12 cellular contexts compared by ENCODE assay signal in the genomic region with DNA sequence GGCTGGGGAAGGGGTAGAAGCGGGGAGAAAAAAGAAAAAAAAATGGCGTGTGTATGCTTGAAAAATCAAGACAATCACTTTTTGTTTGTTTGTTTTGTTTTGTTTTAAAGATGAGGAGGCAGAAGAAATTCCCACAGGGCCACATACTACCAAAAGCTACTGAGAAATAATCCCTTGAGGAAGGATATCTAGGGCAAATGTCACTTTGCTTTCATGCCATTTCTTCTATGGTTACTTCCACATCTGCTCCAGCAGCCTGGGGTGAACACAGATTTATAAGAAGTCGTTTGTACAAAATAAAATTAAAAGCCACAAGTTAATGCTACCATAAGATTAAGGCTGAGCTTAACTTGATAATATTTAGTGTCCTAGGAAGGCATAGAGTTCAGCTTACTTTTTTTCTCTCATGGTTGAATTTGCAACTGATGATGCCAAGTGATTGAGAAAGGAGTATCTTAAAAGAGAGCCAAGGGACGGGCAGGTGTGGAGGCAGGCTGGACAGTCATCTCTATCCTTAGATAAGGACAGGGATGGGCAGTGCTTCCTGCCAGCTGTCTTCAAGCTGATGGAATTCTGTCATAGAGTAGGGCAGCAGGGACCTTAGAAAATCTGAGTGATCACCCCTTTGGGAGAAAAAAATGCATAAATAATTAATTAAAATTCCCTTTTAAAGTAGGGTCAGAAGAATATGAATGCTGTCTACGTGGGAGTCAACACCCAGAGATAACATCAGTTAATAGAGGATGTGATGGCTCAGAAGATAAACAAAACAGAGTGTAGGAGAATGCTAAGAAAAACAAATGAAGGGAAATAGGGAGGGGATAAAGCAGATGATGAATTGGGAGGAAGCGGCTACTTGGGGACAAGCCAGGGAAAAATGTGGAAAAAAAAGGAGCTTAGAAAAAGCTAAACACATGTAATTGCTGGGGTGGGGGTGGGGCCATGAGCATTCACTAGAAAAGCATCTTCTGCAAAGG. TPM values are rescaled to one million over a fixed set of nuclear protein-coding genes. Genes with fewer than 3 reads are reported as not detected.
DNase-seq lines count a peak whose midpoint lies in the region; ATAC-seq, FAIRE-seq and TF ChIP-seq lines count a peak whose summit lies in the region.
"Had no signal": no experiment of that assay in that cellular context is flagged by ENCODE, and none has a peak within 500 bp of the region (broad histone marks: within the 10 kb centered on the region; RNA-seq: fewer than 3 reads in every experiment).

No MANE protein-coding gene starts in this region.

- no peaks in the 10 kb centered on the region for H4K20me1 ChIP-seq in endothelial cell of umbilical vein (replicated peaks; ENCODE audit: control insufficient read depth, extremely low read depth, insufficient read depth, low read length)

- H3K27me3 ChIP-seq in endothelial cell of umbilical vein (ENCODE audit: control insufficient read depth in 2 of 2, insufficient read depth in 2 of 2, low read length in 2 of 2) (peaks cover 26 to 40% of the 10 kb centered on the region in 2 experiments), psoas muscle (ENCODE audit: insufficient read depth in 3 of 3, low read length in 2 of 3) (no peaks in the 10 kb centered on the region)
- H3K27me3 ChIP-seq: testis had no signal

- H3K4me3 ChIP-seq in endothelial cell of umbilical vein (replicated peaks in 1 of 3; ENCODE audit: insufficient read depth in 1 of 3, low read depth in 1 of 3, low read length in 3 of 3), result no peak overlapping the region
- H3K4me3 ChIP-seq in psoas muscle, result no peak overlapping the region
- H3K4me3 ChIP-seq: testis had no signal

- intact Hi-C loops in endothelial cell of umbilical vein (cut with micrococcal nuclease) (loop anchor here (1.0 kb wide), 1 partner anchor 56 kb away; no protein-coding TSS in a partner anchor), psoas muscle (cut with DNase I) (no loop called here)

- WGBS in psoas muscle, 3 donors, result 40 to 44% (median 43%) methylated on average over 6 of the region's 6 CpGs

- H3K9me3 ChIP-seq in endothelial cell of umbilical vein (replicated peaks; ENCODE audit: control insufficient read depth, insufficient read depth, low read length) (no peaks in the 10 kb centered on the region), psoas muscle (no peaks in the 10 kb centered on the region)
- H3K9me3 ChIP-seq: testis had no signal

- peak; percentile 71 for DNase-seq in DMS53 (lab: John Stamatoyannopoulos, UW)
- peak; percentile 40 for DNase-seq in NCI-H226
- DNase-seq in endothelial cell of umbilical vein (ENCODE audit: low read depth, low spot score), result peak; percentile 87
- DNase-seq in psoas muscle, result peak in 1 of 2 donors; percentile 74
- no peak for DNase-seq in NCI-H446 treated with DMSO at 0.1 percent for 48 hours (lab: John Stamatoyannopoulos, UW)
- no peak for DNase-seq in SK-N-DZ (ENCODE audit: low spot score)
- DNase-seq: DMS79 treated with DMSO at 0.1 percent for 48 hours, KBM-7, testis had no signal

- H3K9ac ChIP-seq in endothelial cell of umbilical vein (replicated peaks; ENCODE audit: extremely low read depth, insufficient read depth, low read length), result no peak overlapping the region

- H3K27ac ChIP-seq in endothelial cell of umbilical vein (ENCODE audit: insufficient read depth, low read depth, low read length) (no peak overlapping the region), psoas muscle (peak overlapping the region; percentile 65)
- H3K27ac ChIP-seq: testis had no signal

- no peaks in the 10 kb centered on the region for H3K36me3 ChIP-seq in endothelial cell of umbilical vein (ENCODE audit: control insufficient read depth in 2 of 2, extremely low read depth in 1 of 2, insufficient read depth in 2 of 2, low read length in 2 of 2)
- no peaks in the 10 kb centered on the region for H3K36me3 ChIP-seq in psoas muscle (ENCODE audit: insufficient read depth in 1 of 2, low read depth in 1 of 2)

- peak overlapping the region; percentile 42 for H3K4me2 ChIP-seq in endothelial cell of umbilical vein (ENCODE audit: insufficient read depth, low read length)

- no peak overlapping the region for H2AFZ ChIP-seq in endothelial cell of umbilical vein (ENCODE audit: low read depth, low read length)

- H3K9me1 ChIP-seq in endothelial cell of umbilical vein (replicated peaks; ENCODE audit: control insufficient read depth, extremely low read depth, insufficient read depth, low read length), result no peaks in the 10 kb centered on the region

- BruUV-seq in endothelial cell of umbilical vein (replicated peaks; lab: Mats Ljungman, UMichigan), result no TSS peak

- peak; percentile 94 to 99 (median 96) for ATAC-seq in psoas muscle
- no peak for ATAC-seq in GM21447 (IDR thresholded peaks at IDR 0.05; ENCODE audit: unreplicated experiment)
- no peak for ATAC-seq in GM19463 (IDR thresholded peaks at IDR 0.05; ENCODE audit: unreplicated experiment)
- ATAC-seq: activated naive CD4-positive, alpha-beta T cell treated with anti-CD3 and anti-CD28 coated beads, Interleukin-2, amount 50 U/mL, for 72 hours had no signal

- POLR2A ChIA-PET in endothelial cell of umbilical vein (lab: Charles Lee), result no interaction called here

- H3K79me2 ChIP-seq in endothelial cell of umbilical vein (ENCODE audit: control insufficient read depth, insufficient read depth, low read length), result no peaks in the 10 kb centered on the region

- TF ChIP-seq POLR2A in endothelial cell of umbilical vein (IDR thresholded peaks at IDR 0.05; ENCODE audit: low read depth, low read length), result no peak

- no peak for FAIRE-seq in endothelial cell of umbilical vein (lab: Jason Lieb, UNC)

- dilution Hi-C loops in endothelial cell of umbilical vein (cut with MboI; ENCODE audit: extremely low pct_ligation_motif_present, low sequenced_read_pairs), result no loop called here

- CTCF ChIA-PET in endothelial cell of umbilical vein (lab: Charles Lee), result interaction anchor here (0.7 to 1.7 kb wide), 4 partner anchors 28 to 320 kb away, joined by 3 to 8 read pairs (median 4); no protein-coding TSS in a partner anchor

- TF ChIP-seq CTCF in endothelial cell of umbilical vein (IDR thresholded peaks at IDR 0.05; ENCODE audit: extremely low read depth in 1 of 2, insufficient read depth in 1 of 2, low read depth in 1 of 2, low read length in 2 of 2), result no peak
- TF ChIP-seq CTCF in psoas muscle (IDR thresholded peaks at IDR 0.05), result no peak

- H3K4me1 ChIP-seq in endothelial cell of umbilical vein (ENCODE audit: control insufficient read depth, extremely low read depth, insufficient read depth, low read length), result peaks cover 11% of the 10 kb centered on the region
- peaks cover 20% of the 10 kb centered on the region for H3K4me1 ChIP-seq in psoas muscle
- H3K4me1 ChIP-seq: testis had no signal

TF ChIP-seq in endothelial cell of umbilical vein, 7 proteins besides CTCF, POLR2A, EP300 and RAD21:
- TF ChIP-seq EZH2 (IDR thresholded peaks at IDR 0.05; ENCODE audit: borderline replicate concordance, low read depth, low read length, severe bottlenecking), result no peak
- peak; percentile 67 for TF ChIP-seq FOS (IDR thresholded peaks at IDR 0.05; ENCODE audit: borderline replicate concordance, insufficient read depth, low read length)
- peak; percentile 97 for TF ChIP-seq GATA2 (IDR thresholded peaks at IDR 0.05; ENCODE audit: insufficient read depth, insufficient read length, low read depth, low read length)

RNA-seq across cellular contexts. Expression of a gene that starts 57.1 kb away (rescaled TPM):
- 11.0 and 13.7 TPM in 2 replicates for total RNA-seq in endothelial cell of umbilical vein
- 4.5 and 7.3 TPM in 2 replicates for polyA plus RNA-seq in endothelial cell of umbilical vein
- 5.5 and 6.2 TPM in 2 replicates for polyA plus RNA-seq in endothelial cell of umbilical vein (2011; cell fraction: cytosol; rRNA removed)
- 4.9 and 6.1 TPM in 2 replicates for polyA plus RNA-seq in endothelial cell of umbilical vein (2011; cell fraction: nucleus; rRNA removed)
- polyA plus RNA-seq in endothelial cell of umbilical vein (2012), result 6.6 and 7.2 TPM in 2 replicates
- polyA minus RNA-seq in endothelial cell of umbilical vein, result 12.6 and 16.9 TPM in 2 replicates
- 11.0 TPM for polyA minus RNA-seq in endothelial cell of umbilical vein (2011; cell fraction: cytosol; rRNA and poly(A)+ RNA removed)
- polyA minus RNA-seq in endothelial cell of umbilical vein (2011; cell fraction: nucleus; rRNA and poly(A)+ RNA removed), result 6.1 and 10.8 TPM in 2 replicates
- 10 to 100 TPM; 11.0 to 46.4 (median 21.5) TPM for total RNA-seq in psoas muscle
- polyA plus RNA-seq in psoas muscle, result 10 to 100 TPM in 1 of 3 donors, 1 to 10 TPM in 2; 2.8 to 10.2 (median 4.6) TPM
- 30.0 and 31.8 TPM in 2 replicates for polyA plus RNA-seq in SK-N-DZ (2014; cell fraction: cytosol; rRNA removed)
- polyA plus RNA-seq in SK-N-DZ (2014; cell fraction: nucleus; rRNA removed), result 28.2 and 31.7 TPM in 2 replicates

Comparison
In these comparisons a context has a peak if more than half of its experiments do, and no peak if none do; other contexts are left out.
1. DNase-seq: peak in DMS53 (single experiment), NCI-H226 (single experiment) and endothelial cell of umbilical vein (single experiment); none in NCI-H446 treated with DMSO at 0.1 percent for 48 hours (single experiment) and SK-N-DZ (single experiment).
2. ATAC-seq: peak in psoas muscle (4 of 4); none in GM21447 (single experiment) and GM19463 (single experiment).